Comparison of ENCODE assay signal across 26 cellular contexts in the genomic region with DNA sequence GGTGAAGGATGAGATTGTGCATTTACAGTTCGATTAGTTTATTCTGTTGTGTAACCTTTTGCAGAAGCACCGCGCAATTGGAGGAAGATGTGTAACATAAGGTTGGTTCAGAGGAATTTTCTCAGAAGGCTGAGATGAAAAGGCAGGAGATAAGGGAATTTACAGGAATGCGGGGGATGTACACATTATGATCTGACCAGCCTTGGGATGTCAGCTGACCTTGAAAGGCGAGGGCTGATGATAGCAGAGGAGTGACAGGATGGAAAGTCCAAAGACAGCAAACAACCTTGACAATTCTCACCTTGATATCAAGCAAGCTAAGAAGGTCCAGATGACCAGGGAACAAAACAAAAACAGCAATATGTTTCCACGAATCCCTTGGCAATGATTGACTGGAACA.
DNase-seq lines count a peak whose midpoint lies in the region; ATAC-seq and TF ChIP-seq lines count a peak whose summit lies in the region.
"Had no signal": no experiment of that assay in that cellular context is flagged by ENCODE, and none has a peak within 500 bp of the region (broad histone marks: within the 10 kb centered on the region; RNA-seq: fewer than 3 reads in every experiment).

No MANE protein-coding gene starts in this region.

- intact Hi-C loops in CD4-positive, alpha-beta T cell (cut with DNase I, micrococcal nuclease): no loop called here
- intact Hi-C loops in heart right ventricle (cut with DNase I): loop anchor here in 3 of 10 donors (5.0 to 10.0 kb wide), 2 partner anchors 112 to 119 kb away; a partner anchor contains a TSS

- no peak for ATAC-seq in CD4-positive, alpha-beta T cell (ENCODE audit: poor library complexity)
- ATAC-seq in WTC11 (no peak), heart right ventricle (peak in 5 of 8 donors; percentile 43 to 79 (median 54)), HG02973 (IDR thresholded peaks at IDR 0.05; ENCODE audit: unreplicated experiment) (no peak)
- ATAC-seq: left lung had no signal

- H3K36me3 ChIP-seq in heart right ventricle: peaks cover 0 to 92% (median 33%) of the 10 kb centered on the region in 9 donors
- H3K36me3 ChIP-seq in H7 (replicated peaks; ENCODE audit: control insufficient read depth, insufficient read depth, low read length): no peaks in the 10 kb centered on the region
- H3K36me3 ChIP-seq: uterus had no signal

- WGBS in heart right ventricle, 2 donors: 70 to 72% methylated on average over 6 of the region's 6 CpGs

- H3K4me1 Mint-ChIP-seq in CD4-positive, alpha-beta T cell (ENCODE audit: low read depth): no peaks in the 10 kb centered on the region
- H3K4me1 Mint-ChIP-seq in WTC11 (peaks cover 9% of the 10 kb centered on the region), nephron (peaks cover 31% of the 10 kb centered on the region)

- no peaks in the 10 kb centered on the region for H3K9me3 ChIP-seq in CD4-positive, alpha-beta T cell (ENCODE audit: control insufficient read depth, low read length)
- H3K9me3 ChIP-seq in heart right ventricle: no peaks in the 10 kb centered on the region
- H3K9me3 ChIP-seq: left lung, SK-N-SH, spleen, testis, uterus had no signal

- H3K4me3 Mint-ChIP-seq in CD4-positive, alpha-beta T cell: no peak overlapping the region
- H3K4me3 Mint-ChIP-seq in WTC11 (no peak overlapping the region), nephron (no peak overlapping the region)
- H3K4me3 Mint-ChIP-seq: activated naive CD4-positive, alpha-beta T cell treated with anti-CD3 and anti-CD28 coated beads for 36 hours; activated T-helper 1 cell treated with anti-CD3 and anti-CD28 coated beads, Interleukin-12 subunit alpha, Interleukin-12 subunit beta, Interleukin-2, Interleukin-4 antibody, amounts not matched to agents 30 ng/mL and 10 ng/mL and 1 ng/mL, durations not matched to agents 14 hours and 24 hours and 36 hours; HFFc6; stimulated activated naive CD8-positive, alpha-beta T cell treated with anti-CD3 and anti-CD28 coated beads, Interleukin-15, Interleukin-2, amounts not matched to agents 100 ng/mL and 50 ng/mL, for 24 hours had no signal

- H3K4me3 ChIP-seq in heart right ventricle: no peak overlapping the region
- no peak overlapping the region for H3K4me3 ChIP-seq in H7 (ENCODE audit: insufficient read depth, low read depth, low read length)
- H3K4me3 ChIP-seq: GM23248, left lung, spleen, testis, uterus had no signal

- H3K27me3 ChIP-seq in CD4-positive, alpha-beta T cell (ENCODE audit: control insufficient read depth, insufficient read depth, low read length): no peaks in the 10 kb centered on the region
- H3K27me3 ChIP-seq in heart right ventricle: no peaks in the 10 kb centered on the region
- H3K27me3 ChIP-seq in H7 (ENCODE audit: control insufficient read depth, insufficient read depth, low read length): no peaks in the 10 kb centered on the region
- H3K27me3 ChIP-seq: left lung, spleen, testis, uterus had no signal

- H3K27ac Mint-ChIP-seq in CD4-positive, alpha-beta T cell: peak overlapping the region; percentile 47
- H3K27ac Mint-ChIP-seq in WTC11 (peak overlapping the region; percentile 2), nephron (peak overlapping the region in 2 of 3 experiments; percentile 12 to 73)
- H3K27ac Mint-ChIP-seq: activated naive CD4-positive, alpha-beta T cell treated with anti-CD3 and anti-CD28 coated beads for 36 hours; activated T-helper 1 cell treated with anti-CD3 and anti-CD28 coated beads, Interleukin-12 subunit alpha, Interleukin-12 subunit beta, Interleukin-2, Interleukin-4 antibody, amounts not matched to agents 30 ng/mL and 10 ng/mL and 1 ng/mL, durations not matched to agents 14 hours and 24 hours and 36 hours; HFFc6; stimulated activated naive CD8-positive, alpha-beta T cell treated with anti-CD3 and anti-CD28 coated beads, Interleukin-15, Interleukin-2, amounts not matched to agents 100 ng/mL and 50 ng/mL, for 24 hours had no signal

- peaks cover 0 to 31% (median 4%) of the 10 kb centered on the region in 9 donors for H3K4me1 ChIP-seq in heart right ventricle
- H3K4me1 ChIP-seq: left lung, spleen, uterus had no signal

- CTCF ChIA-PET in CD4-positive, alpha-beta T cell (lab: Charles Lee): no interaction called here
- CTCF ChIA-PET in WTC11 (lab: Charles Lee): no interaction called here

- no peaks in the 10 kb centered on the region for H3K27me3 Mint-ChIP-seq in CD4-positive, alpha-beta T cell
- H3K27me3 Mint-ChIP-seq in WTC11 (ENCODE audit: low read depth) (no peaks in the 10 kb centered on the region), nephron (ENCODE audit: low read depth) (no peaks in the 10 kb centered on the region)
- H3K27me3 Mint-ChIP-seq: naive B cell; stimulated activated naive CD8-positive, alpha-beta T cell treated with anti-CD3 and anti-CD28 coated beads, Interleukin-15, Interleukin-2, amounts not matched to agents 100 ng/mL and 50 ng/mL, for 24 hours had no signal

- POLR2A ChIA-PET in CD4-positive, alpha-beta T cell (lab: Charles Lee): no interaction called here
- POLR2A ChIA-PET in WTC11 (lab: Charles Lee): no interaction called here

- no peak overlapping the region for H3K27ac ChIP-seq in CD4-positive, alpha-beta T cell (ENCODE audit: low read depth, low read length)
- peak overlapping the region in 9 of 10 donors; percentile 30 to 78 (median 65) for H3K27ac ChIP-seq in heart right ventricle
- H3K27ac ChIP-seq: GM23248, left lung, spleen, testis, uterus had no signal

- TF ChIP-seq CTCF in CD4-positive, alpha-beta T cell (IDR thresholded peaks at IDR 0.05): no peak
- no peak for TF ChIP-seq CTCF in WTC11 (IDR thresholded peaks at IDR 0.05)
- TF ChIP-seq CTCF in heart right ventricle (IDR thresholded peaks at IDR 0.05): no peak
- TF ChIP-seq CTCF in nephron (IDR thresholded peaks at IDR 0.05; ENCODE audit: unreplicated experiment in 3 of 3): no peak

- no peaks in the 10 kb centered on the region for H3K9me3 Mint-ChIP-seq in CD4-positive, alpha-beta T cell
- H3K9me3 Mint-ChIP-seq in WTC11 (no peaks in the 10 kb centered on the region), nephron (no peaks in the 10 kb centered on the region)
- H3K9me3 Mint-ChIP-seq: activated naive CD4-positive, alpha-beta T cell treated with anti-CD3 and anti-CD28 coated beads for 36 hours; activated T-helper 1 cell treated with anti-CD3 and anti-CD28 coated beads, Interleukin-12 subunit alpha, Interleukin-12 subunit beta, Interleukin-2, Interleukin-4 antibody, amounts not matched to agents 30 ng/mL and 10 ng/mL and 1 ng/mL, durations not matched to agents 14 hours and 24 hours and 36 hours; HFFc6; stimulated activated naive CD8-positive, alpha-beta T cell treated with anti-CD3 and anti-CD28 coated beads, Interleukin-15, Interleukin-2, amounts not matched to agents 100 ng/mL and 50 ng/mL, for 24 hours had no signal

- DNase-seq in CD4-positive, alpha-beta T cell: no peak
- DNase-seq in WTC11 (ENCODE audit: low spot score) (no peak), heart right ventricle (no peak), H7 (no peak), NCI-H2227 treated with DMSO at 0.1 percent for 48 hours (lab: John Stamatoyannopoulos, UW) (no peak)
- DNase-seq in activated CD4-positive, alpha-beta T cell treated with anti-CD3 and anti-CD28 coated beads for 48 hours: no peak
- DNase-seq: activated CD4-positive, alpha-beta T cell treated with anti-CD3 and anti-CD28 coated beads, Interleukin-2, amount 50 U/mL, for 4 hours; activated CD4-positive, CD25-positive, alpha-beta regulatory T cell; activated naive CD4-positive, alpha-beta T cell treated with anti-CD3 and anti-CD28 coated beads for 36 hours; GM23248; HFFc6; left lung; naive B cell; NCI-H1092; occipital lobe; retina; SK-N-SH; spleen; stimulated activated CD4-positive, alpha-beta T cell treated with anti-CD3 and anti-CD28 coated beads, Interleukin-2, amount 100 ng/mL, for 24 hours; stimulated activated CD8-positive, alpha-beta memory T cell treated with anti-CD3 and anti-CD28 coated beads, Interleukin-4, amount 100 ng/mL, for 48 hours; testis; uterus had no signal

- H3K36me3 Mint-ChIP-seq in CD4-positive, alpha-beta T cell (ENCODE audit: low read depth): peaks cover 87% of the 10 kb centered on the region
- no peaks in the 10 kb centered on the region for H3K36me3 Mint-ChIP-seq in WTC11
- no peaks in the 10 kb centered on the region for H3K36me3 Mint-ChIP-seq in nephron (ENCODE audit: low read depth)

TF ChIP-seq in WTC11, 78 proteins besides CTCF, POLR2A, EP300 and RAD21:
- TF ChIP-seq, protein P1, sequence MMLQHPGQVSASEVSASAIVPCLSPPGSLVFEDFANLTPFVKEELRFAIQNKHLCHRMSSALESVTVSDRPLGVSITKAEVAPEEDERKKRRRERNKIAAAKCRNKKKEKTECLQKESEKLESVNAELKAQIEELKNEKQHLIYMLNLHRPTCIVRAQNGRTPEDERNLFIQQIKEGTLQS (CRISPR knock-in tag; conservative IDR thresholded peaks at IDR 0.05): no peak
- peak; percentile 33; the same call in 1 of the 2 replicates for TF ChIP-seq GABPB1 (CRISPR knock-in tag; IDR thresholded peaks at IDR 0.05)
TF ChIP-seq in WTC11: peak in this region for 1.

Comparison
In these comparisons a context has a peak if more than half of its experiments do, and no peak if none do; other contexts are left out.
1. ATAC-seq: peak in heart right ventricle (5 of 8); none in CD4-positive, alpha-beta T cell (single experiment), WTC11 (single experiment) and HG02973 (single experiment).
2. Peak in every context shown above with its lines, with median percentiles within 50 percentile points of each other: H3K27ac Mint-ChIP-seq.